12 cellular contexts compared by ENCODE assay signal in the genomic region with DNA sequence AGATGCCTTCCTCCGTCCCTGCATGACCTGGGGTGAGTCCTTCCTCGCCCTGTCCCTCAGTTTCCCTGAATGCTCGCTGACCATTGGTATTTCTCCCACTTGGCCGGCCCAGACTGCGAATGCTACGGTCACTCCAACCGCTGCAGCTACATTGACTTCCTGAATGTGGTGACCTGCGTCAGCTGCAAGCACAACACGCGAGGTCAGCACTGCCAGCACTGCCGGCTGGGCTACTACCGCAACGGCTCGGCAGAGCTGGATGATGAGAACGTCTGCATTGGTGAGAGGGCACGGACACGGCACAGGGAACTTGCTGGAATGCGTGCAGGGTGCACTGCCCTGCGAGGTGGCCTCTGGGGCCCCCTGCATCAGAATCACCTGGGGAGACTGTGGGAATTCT.
"Had no signal": no experiment of that assay in that cellular context is flagged by ENCODE, and none has a peak within 500 bp of the region (broad histone marks: within the 10 kb centered on the region; RNA-seq: fewer than 3 reads in every experiment).

No MANE protein-coding gene starts in this region.

- DNase-seq: activated CD4-positive, alpha-beta T cell treated with anti-CD3 and anti-CD28 coated beads, Interleukin-2, amount 50 U/mL, for 4 hours; activated effector memory CD4-positive, alpha-beta T cell treated with Interleukin-2 at 50 U/mL for 16 hours; activated T-cell treated with anti-CD3 and anti-CD28 coated beads, Interleukin-2, amount 50 U/mL, for 1 hour; caudate nucleus; effector CD8-positive, alpha-beta T cell; gastrocnemius medialis had no signal

- H3K27me3 Mint-ChIP-seq: activated naive CD4-positive, alpha-beta T cell treated with anti-CD3 and anti-CD28 coated beads, Interleukin-2, amount 50 U/mL, for 24 hours; stimulated activated memory B cell treated with anti-CD40 and anti-IgM and Interleukin-4, amounts not matched to agents 10 μg/mL and 1 μg/mL and 100 μg/mL, for 72 hours had no signal

- H3K27ac ChIP-seq: coronary artery, gastrocnemius medialis had no signal

- H3K36me3 ChIP-seq: gastrocnemius medialis, tibial nerve had no signal

- H3K9me3 Mint-ChIP-seq: activated naive CD4-positive, alpha-beta T cell treated with anti-CD3 and anti-CD28 coated beads, Interleukin-2, amount 50 U/mL, for 24 hours; stimulated activated memory B cell treated with anti-CD40 and anti-IgM and Interleukin-4, amounts not matched to agents 10 μg/mL and 1 μg/mL and 100 μg/mL, for 72 hours had no signal

- H3K36me3 Mint-ChIP-seq: activated naive CD4-positive, alpha-beta T cell treated with anti-CD3 and anti-CD28 coated beads, Interleukin-2, amount 50 U/mL, for 24 hours; stimulated activated memory B cell treated with anti-CD40 and anti-IgM and Interleukin-4, amounts not matched to agents 10 μg/mL and 1 μg/mL and 100 μg/mL, for 72 hours had no signal

- H3K9me3 ChIP-seq: gastrocnemius medialis, tibial nerve had no signal

- H3K4me3 Mint-ChIP-seq: activated naive CD4-positive, alpha-beta T cell treated with anti-CD3 and anti-CD28 coated beads, Interleukin-2, amount 50 U/mL, for 24 hours; stimulated activated memory B cell treated with anti-CD40 and anti-IgM and Interleukin-4, amounts not matched to agents 10 μg/mL and 1 μg/mL and 100 μg/mL, for 72 hours had no signal

- H3K27ac Mint-ChIP-seq: activated naive CD4-positive, alpha-beta T cell treated with anti-CD3 and anti-CD28 coated beads, Interleukin-2, amount 50 U/mL, for 24 hours; stimulated activated memory B cell treated with anti-CD40 and anti-IgM and Interleukin-4, amounts not matched to agents 10 μg/mL and 1 μg/mL and 100 μg/mL, for 72 hours had no signal

- ATAC-seq: activated CD4-positive, CD25-positive, alpha-beta regulatory T cell treated with anti-CD3 and anti-CD28 coated beads, Interleukin-2, amount 50 U/mL, for 24 hours; gastrocnemius medialis; stimulated activated memory B cell treated with anti-CD40 and anti-IgM and Interleukin-4, amounts not matched to agents 10 μg/mL and 1 μg/mL and 100 μg/mL, for 72 hours had no signal

- H3K4me3 ChIP-seq: coronary artery, gastrocnemius medialis, smooth muscle cell, tibial nerve had no signal
